In the genomic region with DNA sequence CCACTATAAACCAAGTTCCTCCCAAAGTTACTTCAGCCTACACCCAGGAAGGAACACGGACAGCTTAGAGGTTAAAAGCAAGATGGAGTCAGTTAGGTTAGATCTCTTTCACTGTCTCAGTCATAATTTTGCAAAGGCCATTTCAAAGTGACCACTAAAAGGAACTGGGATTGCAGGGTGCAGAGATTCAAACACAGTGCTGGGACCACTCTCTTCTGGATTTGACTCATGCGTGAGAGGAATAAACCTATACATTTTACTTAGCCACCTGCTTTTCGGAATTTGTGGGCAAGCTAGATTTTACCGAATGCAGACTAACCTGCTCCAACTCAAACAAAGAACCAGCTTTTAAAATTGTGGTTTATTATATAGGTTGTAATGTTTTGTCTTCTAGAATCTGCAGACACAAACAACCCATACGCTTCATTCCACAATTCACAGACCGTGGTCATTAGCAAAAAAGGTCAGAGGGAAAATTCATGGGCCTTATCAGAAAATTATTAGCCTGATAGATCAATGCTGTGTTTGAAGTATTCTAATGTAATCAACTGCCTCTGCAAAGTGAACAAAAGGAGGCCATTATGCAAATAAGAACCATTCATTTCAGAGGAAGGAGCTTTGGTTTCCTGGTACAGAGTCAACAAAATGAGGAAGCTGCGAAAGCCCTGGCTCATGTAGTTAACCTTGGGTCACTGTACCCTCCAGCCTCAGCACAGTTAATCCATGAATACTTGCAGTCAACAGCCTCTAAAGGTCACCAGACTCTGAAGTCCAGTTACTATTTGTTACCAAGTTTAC, we compare ENCODE assay signal across 8 cellular contexts.
DNase-seq lines count a peak whose midpoint lies in the region; ATAC-seq and TF ChIP-seq lines count a peak whose summit lies in the region.

No MANE protein-coding gene starts in this region.

- no peak for TF ChIP-seq CTCF in DOHH2 (IDR thresholded peaks at IDR 0.05; ENCODE audit: low read depth, low read length, poor library complexity, severe bottlenecking)
- no peak for TF ChIP-seq CTCF in fibroblast of villous mesenchyme (IDR thresholded peaks at IDR 0.05; ENCODE audit: insufficient read depth, low read depth, low read length)

- intact Hi-C loops in aorta (cut with DNase I) = no loop called here

- H3K27ac ChIP-seq in DOHH2 (ENCODE audit: low read depth, low read length) = no peak overlapping the region
- no peak overlapping the region for H3K27ac ChIP-seq in aorta (ENCODE audit: low read depth in 1 of 2, low read length in 2 of 2)

- H3K9me3 ChIP-seq in DOHH2 (ENCODE audit: control insufficient read depth, insufficient read depth, low read length) (no peaks in the 10 kb centered on the region), aorta (ENCODE audit: control insufficient read depth, low read length) (peaks cover 2% of the 10 kb centered on the region)

- H3K4me2 ChIP-seq in DOHH2 (ENCODE audit: low read length) = peak overlapping the region; percentile 5; the same call in 1 of the 2 replicates

- no peaks in the 10 kb centered on the region for H3K9me2 ChIP-seq in DOHH2 (replicated peaks; ENCODE audit: control insufficient read depth, low read length)

- H4K20me1 ChIP-seq in DOHH2 (ENCODE audit: control insufficient read depth, insufficient read depth, low read depth, low read length) = no peaks in the 10 kb centered on the region

- no peaks in the 10 kb centered on the region for H3K36me3 ChIP-seq in DOHH2 (ENCODE audit: control insufficient read depth, low read length)
- H3K36me3 ChIP-seq in aorta (ENCODE audit: control insufficient read depth in 1 of 2, insufficient read depth in 2 of 2, low read length in 1 of 2) = no peaks in the 10 kb centered on the region

- DNase-seq in fibroblast of villous mesenchyme (ENCODE audit: low read depth) (peak; percentile 69), aorta (peak in 1 of 2 donors; percentile 58), OCI-M2 (lab: John Stamatoyannopoulos, UW; ENCODE audit: unreplicated experiment) (no peak), DMS 273 treated with DMSO at 0.1 percent for 48 hours (lab: John Stamatoyannopoulos, UW) (no peak)
- no peak for DNase-seq in activated CD4-positive, alpha-beta T cell treated with anti-CD3 and anti-CD28 coated beads for 48 hours

- H3F3A ChIP-seq in DOHH2 (ENCODE audit: control insufficient read depth, insufficient read depth) = 0 out of 2 replicates have a peak, but pooled peaks cover 4% of the 10 kb centered on the region

- 95 to 97% methylated on average over 7 of the region's 7 CpGs for WGBS in aorta, 2 donors

- H3K79me2 ChIP-seq in DOHH2 (ENCODE audit: control insufficient read depth, low read length) = no peaks in the 10 kb centered on the region

- peak; percentile 54 for ATAC-seq in GM21381 (IDR thresholded peaks at IDR 0.05; ENCODE audit: unreplicated experiment)
- ATAC-seq in HG03575 (IDR thresholded peaks at IDR 0.05; ENCODE audit: extremely low read depth, insufficient number of reproducible peaks, low FRiP score, unreplicated experiment) = peak; percentile 27
- peak; percentile 39 for ATAC-seq in aorta (ENCODE audit: low FRiP score)

- no peak overlapping the region for H3K4me3 ChIP-seq in DOHH2 (ENCODE audit: low read length)
- H3K4me3 ChIP-seq in fibroblast of villous mesenchyme (ENCODE audit: low read depth, low read length) = no peak overlapping the region
- H3K4me3 ChIP-seq in aorta (ENCODE audit: low read length in 2 of 2) = no peak overlapping the region

- H3K4me1 ChIP-seq in DOHH2 (ENCODE audit: control insufficient read depth, low read length) = peaks cover 59% of the 10 kb centered on the region
- peaks cover 1 to 2% of the 10 kb centered on the region in 2 donors for H3K4me1 ChIP-seq in aorta (ENCODE audit: control insufficient read depth in 1 of 2, insufficient read depth in 2 of 2, low read length in 2 of 2)

- H3K27me3 ChIP-seq in DOHH2 (ENCODE audit: control insufficient read depth, low read length) = no peaks in the 10 kb centered on the region; the same call in 1 of the 2 replicates
- no peaks in the 10 kb centered on the region for H3K27me3 ChIP-seq in aorta (ENCODE audit: control insufficient read depth in 1 of 2, insufficient read depth in 2 of 2, low read length in 1 of 2)
